8 cellular contexts compared by ENCODE assay signal in genomic region chr11:47946682-47947575, GRCh38. TPM values are rescaled to one million over a fixed set of nuclear protein-coding genes. Genes with fewer than 3 reads are reported as not detected.
A peak's percentile ranks its signal among the peaks of the same experiment; 100 is the strongest.
DNase-seq lines count a peak whose midpoint lies in the region; ATAC-seq and TF ChIP-seq lines count a peak whose summit lies in the region.

No MANE protein-coding gene starts in this region.

- H3K27me3 Mint-ChIP-seq in endodermal cell (ENCODE audit: insufficient read depth) (no peaks in the 10 kb centered on the region), naive B cell (no peaks in the 10 kb centered on the region)

- H3K4me1 Mint-ChIP-seq in endodermal cell (peaks cover 36% of the 10 kb centered on the region), naive B cell (peaks cover 44 to 55% (median 52%) of the 10 kb centered on the region in 3 donors)

- DNase-seq in activated effector memory CD4-positive, alpha-beta T cell treated with anti-CD3 and anti-CD28 coated beads, Interleukin-2, amount 50 U/mL, for 16 hours, result peak; percentile 78
- DNase-seq in activated effector memory CD4-positive, alpha-beta T cell treated with Interleukin-2 at 50 U/mL for 16 hours, result no peak
- DNase-seq in SW480 (ENCODE audit: low spot score) (peak; percentile 82), endodermal cell (peak; percentile 77), naive B cell (no peak), DMS153 (lab: John Stamatoyannopoulos, UW) (no peak)

- H3K27ac ChIP-seq in endodermal cell (ENCODE audit: low read depth, low read length), result no peak overlapping the region

- H3K27ac Mint-ChIP-seq in endodermal cell, result peak overlapping the region; percentile 42
- peak overlapping the region in 5 of 6 donors; percentile 40 to 94 (median 49) for H3K27ac Mint-ChIP-seq in naive B cell

- no peak for TF ChIP-seq CTCF in endodermal cell (conservative IDR thresholded peaks at IDR 0.05)

- no peak overlapping the region for H3K4me3 Mint-ChIP-seq in endodermal cell
- peak overlapping the region in 2 of 8 donors; percentile 14 to 61 for H3K4me3 Mint-ChIP-seq in naive B cell

- no peaks in the 10 kb centered on the region for H3K9me3 Mint-ChIP-seq in endodermal cell
- H3K9me3 Mint-ChIP-seq in naive B cell, result no peaks in the 10 kb centered on the region

- ATAC-seq in naive B cell (ENCODE audit: low read depth in 2 of 2) (no peak), GM19035 (IDR thresholded peaks at IDR 0.05; ENCODE audit: unreplicated experiment) (no peak), GM19351 (IDR thresholded peaks at IDR 0.05; ENCODE audit: unreplicated experiment) (no peak)

- H3K4me3 ChIP-seq in endodermal cell (ENCODE audit: low read length), result no peak overlapping the region

- no peaks in the 10 kb centered on the region for H3K27me3 ChIP-seq in endodermal cell (ENCODE audit: control insufficient read depth, insufficient read depth, low read length, poor library complexity, severe bottlenecking)

- H3K36me3 Mint-ChIP-seq in endodermal cell (ENCODE audit: low read depth), result no peaks in the 10 kb centered on the region
- no peaks in the 10 kb centered on the region for H3K36me3 Mint-ChIP-seq in naive B cell

- H3K36me3 ChIP-seq in endodermal cell (ENCODE audit: control insufficient read depth, insufficient read depth, low read length), result no peaks in the 10 kb centered on the region

- peaks cover 15% of the 10 kb centered on the region for H3K4me1 ChIP-seq in endodermal cell (ENCODE audit: control insufficient read depth, insufficient read depth, low read length)

- no peak overlapping the region for H3K9ac ChIP-seq in endodermal cell (ENCODE audit: extremely low read depth, low read length, poor library complexity, severe bottlenecking)

- WGBS in endodermal cell (ENCODE audit: insufficient coverage in 1 of 2, insufficient read length in 1 of 2), 2 experiments, result 77 to 87% methylated on average over 7 to 10 of the region's 10 CpGs

- H3K9me3 ChIP-seq in endodermal cell (ENCODE audit: control insufficient read depth, low read length), result no peaks in the 10 kb centered on the region

RNA-seq across cellular contexts. Expression of gene PTPRJ, which starts 33.4 kb away (rescaled TPM):
- 10 to 100 TPM; 26.5 to 37.4 TPM for total RNA-seq in endodermal cell
- 11.9 TPM for polyA plus RNA-seq in endodermal cell (2013, experiment 1 of 2)
- 12.4 TPM for polyA plus RNA-seq in endodermal cell (2013, experiment 2 of 2)
- polyA plus RNA-seq in naive B cell (ENCODE audit: low read depth in 6 of 6), result 10 to 100 TPM in 4 of 6 donors, 1 to 10 TPM in 2; 4.3 to 15.1 (median 11.6) TPM

Comparison
In these comparisons a context has a peak if more than half of its experiments do, and no peak if none do; other contexts are left out.
1. DNase-seq: peak in activated effector memory CD4-positive, alpha-beta T cell treated with anti-CD3 and anti-CD28 coated beads, Interleukin-2, amount 50 U/mL, for 16 hours (single experiment), SW480 (single experiment) and endodermal cell (single experiment); none in activated effector memory CD4-positive, alpha-beta T cell treated with Interleukin-2 at 50 U/mL for 16 hours (single experiment), naive B cell (single experiment) and DMS153 (single experiment).